In the genomic region with DNA sequence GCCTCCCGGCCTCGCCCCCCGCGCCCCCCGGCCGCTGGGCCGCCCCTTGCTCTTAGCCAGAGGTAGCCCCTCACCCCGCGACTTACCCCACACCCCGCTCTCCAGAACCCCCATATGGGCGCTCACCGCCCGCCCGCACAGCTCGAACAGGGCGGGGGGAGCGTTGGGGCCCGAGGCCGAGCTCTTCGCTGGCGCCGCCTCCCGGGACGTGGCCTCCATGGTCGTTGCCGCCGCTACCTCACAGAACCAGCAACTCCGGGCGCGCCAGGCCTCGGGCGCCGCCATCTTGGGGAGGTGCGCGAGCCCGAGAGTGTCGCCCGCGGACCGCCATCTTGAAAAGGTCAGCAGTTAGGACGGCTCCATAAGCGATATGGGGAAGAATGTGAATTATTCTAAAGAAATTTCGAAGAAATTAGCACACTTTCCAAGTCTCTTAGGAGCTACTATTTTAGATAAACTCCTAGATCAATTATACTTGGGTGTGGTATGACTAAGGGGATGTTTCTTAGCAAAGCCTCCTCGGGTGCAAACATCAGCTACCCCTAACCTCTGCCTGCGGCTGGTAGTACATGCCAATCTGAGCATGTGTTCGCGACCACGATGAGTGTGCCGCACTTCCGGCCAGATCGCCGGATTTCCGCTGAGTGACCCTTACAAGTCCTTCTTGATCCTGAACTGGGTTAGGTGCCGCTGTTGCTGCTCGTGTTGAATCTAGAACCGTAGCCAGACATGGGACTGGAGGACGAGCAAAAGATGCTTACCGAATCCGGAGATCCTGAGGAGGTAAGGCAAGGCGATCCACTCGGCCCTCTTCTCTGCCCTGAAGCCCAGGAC, we compare ENCODE assay signal across 8 cellular contexts. TPM values are rescaled to one million over a fixed set of nuclear protein-coding genes. Genes with fewer than 3 reads are reported as not detected.
DNase-seq lines count a peak whose midpoint lies in the region; ATAC-seq, FAIRE-seq and TF ChIP-seq lines count a peak whose summit lies in the region.

A gene with protein sequence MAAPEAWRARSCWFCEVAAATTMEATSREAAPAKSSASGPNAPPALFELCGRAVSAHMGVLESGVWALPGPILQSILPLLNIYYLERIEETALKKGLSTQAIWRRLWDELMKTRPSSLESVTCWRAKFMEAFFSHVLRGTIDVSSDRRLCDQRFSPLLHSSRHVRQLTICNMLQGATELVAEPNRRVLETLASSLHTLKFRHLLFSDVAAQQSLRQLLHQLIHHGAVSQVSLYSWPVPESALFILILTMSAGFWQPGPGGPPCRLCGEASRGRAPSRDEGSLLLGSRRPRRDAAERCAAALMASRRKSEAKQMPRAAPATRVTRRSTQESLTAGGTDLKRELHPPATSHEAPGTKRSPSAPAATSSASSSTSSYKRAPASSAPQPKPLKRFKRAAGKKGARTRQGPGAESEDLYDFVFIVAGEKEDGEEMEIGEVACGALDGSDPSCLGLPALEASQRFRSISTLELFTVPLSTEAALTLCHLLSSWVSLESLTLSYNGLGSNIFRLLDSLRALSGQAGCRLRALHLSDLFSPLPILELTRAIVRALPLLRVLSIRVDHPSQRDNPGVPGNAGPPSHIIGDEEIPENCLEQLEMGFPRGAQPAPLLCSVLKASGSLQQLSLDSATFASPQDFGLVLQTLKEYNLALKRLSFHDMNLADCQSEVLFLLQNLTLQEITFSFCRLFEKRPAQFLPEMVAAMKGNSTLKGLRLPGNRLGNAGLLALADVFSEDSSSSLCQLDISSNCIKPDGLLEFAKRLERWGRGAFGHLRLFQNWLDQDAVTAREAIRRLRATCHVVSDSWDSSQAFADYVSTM (minus strand): TSS at position 579 of the 834 bp plus-strand sequence. CDS start 294 bp downstream, at position 285.
A gene (plus strand): TSS at position 661 of the 834 bp plus-strand sequence. CDS start 69 bp downstream, at position 730.

- peak within 1 kb of the TSS; percentile 95 for H3K4me3 ChIP-seq in OCI-LY7 (ENCODE audit: low read depth, low read length, poor library complexity, severe bottlenecking)
- peak within 1 kb of the TSS; percentile 81 to 94 (median 84) for H3K4me3 ChIP-seq in endothelial cell of umbilical vein (replicated peaks in 1 of 3; ENCODE audit: insufficient read depth in 1 of 3, low read depth in 1 of 3, low read length in 3 of 3)

- H2AFZ ChIP-seq in OCI-LY7 (ENCODE audit: low read length): peak within 1 kb of the TSS; percentile 71
- peak within 1 kb of the TSS; percentile 50 for H2AFZ ChIP-seq in endothelial cell of umbilical vein (ENCODE audit: low read depth, low read length)

- H3K79me2 ChIP-seq in OCI-LY7 (ENCODE audit: insufficient read depth, low read depth, low read length) (peaks cover 76% of the 10 kb centered on the region), endothelial cell of umbilical vein (ENCODE audit: control insufficient read depth, insufficient read depth, low read length) (peaks cover 93% of the 10 kb centered on the region)

- intact Hi-C loops in OCI-LY7 (cut with micrococcal nuclease; ENCODE audit: unreplicated experiment): loop anchor here (1.0 to 2.0 kb wide), 3 partner anchors 30 to 56 kb away; a partner anchor contains a TSS
- intact Hi-C loops in endothelial cell of umbilical vein (cut with micrococcal nuclease): loop anchor here (1.0 to 5.0 kb wide), 4 partner anchors 37 to 171 kb away; a partner anchor contains a TSS

- H4K20me1 ChIP-seq in OCI-LY7 (ENCODE audit: insufficient read depth, low read length) (peaks cover 24% of the 10 kb centered on the region), endothelial cell of umbilical vein (replicated peaks; ENCODE audit: control insufficient read depth, extremely low read depth, insufficient read depth, low read length) (no peaks in the 10 kb centered on the region)

- TF ChIP-seq CTCF in OCI-LY7 (conservative IDR thresholded peaks at IDR 0.05; ENCODE audit: low read length) (0 out of 2 replicates have a peak, but pooled peaks have one; percentile 22), endothelial cell of umbilical vein (IDR thresholded peaks at IDR 0.05; ENCODE audit: extremely low read depth in 1 of 2, insufficient read depth in 1 of 2, low read depth in 1 of 2, low read length in 2 of 2) (peak; percentile 4 to 11)

- peak; percentile 91 for DNase-seq in DMS 273 treated with DMSO at 0.1 percent for 48 hours (lab: John Stamatoyannopoulos, UW)
- peak; percentile 91 for DNase-seq in HuH-7.5 (ENCODE audit: low spot score)
- peak; percentile 97 for DNase-seq in OCI-LY7 (ENCODE audit: low spot score)
- DNase-seq in activated T-cell treated with anti-CD3 and anti-CD28 coated beads for 1 hour (ENCODE audit: low read depth): peak; percentile 88
- peak; percentile 96 for DNase-seq in endothelial cell of umbilical vein (ENCODE audit: low read depth, low spot score)
- peak; percentile 96 for DNase-seq in midbrain (lab: John Stamatoyannopoulos, UW)
- peak; percentile 86 to 88 for DNase-seq in stimulated activated CD8-positive, alpha-beta memory T cell treated with anti-CD3 and anti-CD28 coated beads, Interleukin-2, amount 100 ng/mL, for 1 hour (ENCODE audit: low read depth in 2 of 2)

- H3K9me3 ChIP-seq in OCI-LY7 (ENCODE audit: low read length) (no peaks in the 10 kb centered on the region), endothelial cell of umbilical vein (replicated peaks; ENCODE audit: control insufficient read depth, insufficient read depth, low read length) (no peaks in the 10 kb centered on the region)

- peak; percentile 75 for TF ChIP-seq POLR2A in endothelial cell of umbilical vein (IDR thresholded peaks at IDR 0.05; ENCODE audit: low read depth, low read length)

- CTCF ChIA-PET in OCI-LY7 (lab: Charles Lee; ENCODE audit: unreplicated experiment) (interaction anchor here (1.0 to 2.1 kb wide), 4 partner anchors 14 to 37 kb away, joined by 4 to 10 read pairs (median 4); no protein-coding TSS in a partner anchor), endothelial cell of umbilical vein (lab: Charles Lee) (interaction anchor here (1.0 to 2.7 kb wide), 8 partner anchors 30 to 59 kb away, joined by 3 to 17 read pairs (median 6); a partner anchor contains a TSS)

- H3K27ac ChIP-seq in OCI-LY7 (ENCODE audit: low read depth, low read length, poor library complexity, severe bottlenecking) (peak within 1 kb of the TSS; percentile 76), endothelial cell of umbilical vein (ENCODE audit: insufficient read depth, low read depth, low read length) (peak within 1 kb of the TSS; percentile 81)

- BruUV-seq in OCI-LY7 (replicated peaks; lab: Mats Ljungman, UMichigan): no TSS peak
- no TSS peak for BruUV-seq in endothelial cell of umbilical vein (replicated peaks; lab: Mats Ljungman, UMichigan)

- H3K4me2 ChIP-seq in OCI-LY7 (ENCODE audit: low read length): peak within 1 kb of the TSS; percentile 89
- peak within 1 kb of the TSS; percentile 94 for H3K4me2 ChIP-seq in endothelial cell of umbilical vein (ENCODE audit: insufficient read depth, low read length)

- peaks cover 43% of the 10 kb centered on the region for H3K36me3 ChIP-seq in OCI-LY7 (ENCODE audit: insufficient read depth, low read length)
- H3K36me3 ChIP-seq in endothelial cell of umbilical vein (ENCODE audit: control insufficient read depth in 2 of 2, extremely low read depth in 1 of 2, insufficient read depth in 2 of 2, low read length in 2 of 2): no peaks in the 10 kb centered on the region

- peak; percentile 68 for ATAC-seq in GM21526 (IDR thresholded peaks at IDR 0.05; ENCODE audit: low FRiP score, unreplicated experiment)

- peak; percentile 99 for FAIRE-seq in endothelial cell of umbilical vein (lab: Jason Lieb, UNC)

- dilution Hi-C loops in endothelial cell of umbilical vein (cut with MboI; ENCODE audit: extremely low pct_ligation_motif_present, low sequenced_read_pairs): no loop called here

- H3K27me3 ChIP-seq in endothelial cell of umbilical vein (ENCODE audit: control insufficient read depth in 2 of 2, insufficient read depth in 2 of 2, low read length in 2 of 2): no peaks in the 10 kb centered on the region

- peaks cover 40% of the 10 kb centered on the region for H3K4me1 ChIP-seq in OCI-LY7 (ENCODE audit: insufficient read depth, low read length, poor library complexity, severe bottlenecking)
- peaks cover 20% of the 10 kb centered on the region for H3K4me1 ChIP-seq in endothelial cell of umbilical vein (ENCODE audit: control insufficient read depth, extremely low read depth, insufficient read depth, low read length)

- no peaks in the 10 kb centered on the region for H3K9me1 ChIP-seq in endothelial cell of umbilical vein (replicated peaks; ENCODE audit: control insufficient read depth, extremely low read depth, insufficient read depth, low read length)

- POLR2A ChIA-PET in OCI-LY7 (lab: Charles Lee): interaction anchor here (0.5 to 3.7 kb wide), 13 partner anchors 12 to 101 kb away, joined by 3 to 34 read pairs (median 4); a partner anchor contains a TSS
- POLR2A ChIA-PET in endothelial cell of umbilical vein (lab: Charles Lee): interaction anchor here (1.8 kb wide), 1 partner anchor 37 kb away, joined by 5 read pairs; a partner anchor contains a TSS

- H3K9ac ChIP-seq in endothelial cell of umbilical vein (replicated peaks; ENCODE audit: extremely low read depth, insufficient read depth, low read length): peak within 1 kb of the TSS; percentile 97

- no peaks in the 10 kb centered on the region for H3K9me2 ChIP-seq in OCI-LY7 (ENCODE audit: insufficient read depth, low read length)

RNA-seq across cellular contexts. Expression of the first gene that starts in this region (rescaled TPM):
- 24.1 and 36.8 TPM in 2 replicates for total RNA-seq in OCI-LY7 (2014; rRNA removed; shearing (Covaris generic))
- total RNA-seq in OCI-LY7 (2022) (43.7 and 48.8 TPM in 2 replicates), endothelial cell of umbilical vein (69.2 and 71.5 TPM in 2 replicates)
- 91.1 and 105 TPM in 2 replicates for polyA plus RNA-seq in endothelial cell of umbilical vein
- polyA plus RNA-seq in endothelial cell of umbilical vein (2011; cell fraction: cytosol; rRNA removed): 59.8 and 67.0 TPM in 2 replicates
- 69.0 and 77.6 TPM in 2 replicates for polyA plus RNA-seq in endothelial cell of umbilical vein (2011; cell fraction: nucleus; rRNA removed)
- polyA plus RNA-seq in endothelial cell of umbilical vein (2012): 39.1 and 42.6 TPM in 2 replicates
- 72.8 and 83.3 TPM in 2 replicates for polyA minus RNA-seq in endothelial cell of umbilical vein
- 23.8 TPM for polyA minus RNA-seq in endothelial cell of umbilical vein (2011; cell fraction: cytosol; rRNA and poly(A)+ RNA removed)
- polyA minus RNA-seq in endothelial cell of umbilical vein (2011; cell fraction: nucleus; rRNA and poly(A)+ RNA removed): 33.7 and 35.5 TPM in 2 replicates

RNA-seq across cellular contexts. Expression of the second gene that starts in this region (rescaled TPM):
- total RNA-seq in OCI-LY7 (2014; rRNA removed; shearing (Covaris generic)): 693 and 1,106 TPM in 2 replicates
- total RNA-seq in OCI-LY7 (2022): 450 and 489 TPM in 2 replicates
- total RNA-seq in endothelial cell of umbilical vein: 253 and 266 TPM in 2 replicates
- polyA plus RNA-seq in endothelial cell of umbilical vein: 301 and 527 TPM in 2 replicates
- polyA plus RNA-seq in endothelial cell of umbilical vein (2011; cell fraction: cytosol; rRNA removed): 534 and 807 TPM in 2 replicates
- 114 and 186 TPM in 2 replicates for polyA plus RNA-seq in endothelial cell of umbilical vein (2011; cell fraction: nucleus; rRNA removed)
- 469 and 481 TPM in 2 replicates for polyA plus RNA-seq in endothelial cell of umbilical vein (2012)
- 87.2 and 124 TPM in 2 replicates for polyA minus RNA-seq in endothelial cell of umbilical vein
- polyA minus RNA-seq in endothelial cell of umbilical vein (2011; cell fraction: cytosol; rRNA and poly(A)+ RNA removed): 101 TPM
- 18.5 and 23.9 TPM in 2 replicates for polyA minus RNA-seq in endothelial cell of umbilical vein (2011; cell fraction: nucleus; rRNA and poly(A)+ RNA removed)

Comparison
In these comparisons a context has a peak if more than half of its experiments do, and no peak if none do; other contexts are left out.
1. Peak in every context shown above with its lines: DNase-seq, ATAC-seq, H3K4me3 ChIP-seq and H3K27ac ChIP-seq.